Comparison of ENCODE assay signal across 14 cellular contexts in genomic region chr6:19852090-19852457, GRCh38. TPM values are rescaled to one million over a fixed set of nuclear protein-coding genes. Genes with fewer than 3 reads are reported as not detected.
"Had no signal": no experiment of that assay in that cellular context is flagged by ENCODE, and none has a peak within 500 bp of the region (broad histone marks: within the 10 kb centered on the region; RNA-seq: fewer than 3 reads in every experiment).

No MANE protein-coding gene starts in this region.

- H3K36me3 Mint-ChIP-seq: activated naive CD8-positive, alpha-beta T cell; memory B cell had no signal

- H3K27me3 ChIP-seq: foreskin keratinocyte, heart right ventricle, testis had no signal

- H3K4me1 Mint-ChIP-seq: memory B cell; stimulated activated naive CD8-positive, alpha-beta T cell treated with anti-CD3 and anti-CD28 coated beads, Interleukin-15, amount 100 ng/mL, for 72 hours had no signal

- H3K9me3 Mint-ChIP-seq: stimulated activated naive CD8-positive, alpha-beta T cell treated with anti-CD3 and anti-CD28 coated beads, Interleukin-15, amount 100 ng/mL, for 72 hours had no signal

- ATAC-seq: activated CD4-positive, CD25-positive, alpha-beta regulatory T cell treated with anti-CD3 and anti-CD28 coated beads, Interleukin-2, amount 50 U/mL, for 24 hours; stimulated activated naive CD8-positive, alpha-beta T cell treated with anti-CD3 and anti-CD28 coated beads, Interleukin-15, amount 100 ng/mL, for 72 hours had no signal

- H3K9ac ChIP-seq: parathyroid adenoma had no signal

- H3K4me3 ChIP-seq: testis had no signal

- H3K4me3 Mint-ChIP-seq: activated naive CD8-positive, alpha-beta T cell; memory B cell; stimulated activated naive CD8-positive, alpha-beta T cell treated with anti-CD3 and anti-CD28 coated beads, Interleukin-15, amount 100 ng/mL, for 72 hours had no signal

- H3K27ac ChIP-seq: foreskin keratinocyte, heart right ventricle, parathyroid adenoma, testis had no signal

- H3K4me1 ChIP-seq: foreskin keratinocyte had no signal

- FAIRE-seq: urothelium cell line had no signal

- DNase-seq: activated effector memory CD4-positive, alpha-beta T cell treated with Interleukin-2 at 50 U/mL for 16 hours; activated T-cell treated with anti-CD3 and anti-CD28 coated beads, Interleukin-2, amount 50 U/mL, for 1 hour; stimulated activated CD4-positive, alpha-beta T cell treated with anti-CD3 and anti-CD28 coated beads, Interleukin-15, amount 100 ng/mL, for 24 hours; stimulated activated CD4-positive, alpha-beta T cell treated with anti-CD3 and anti-CD28 coated beads, Interleukin-4, amount 100 ng/mL, for 24 hours; stimulated activated naive CD8-positive, alpha-beta T cell treated with anti-CD3 and anti-CD28 coated beads, Interleukin-15, amount 100 ng/mL, for 72 hours had no signal

- H3K79me2 ChIP-seq: parathyroid adenoma had no signal

- H3K27me3 Mint-ChIP-seq: activated naive CD8-positive, alpha-beta T cell; memory B cell had no signal

- H3K36me3 ChIP-seq: heart right ventricle had no signal

- H3K9me3 ChIP-seq: heart right ventricle, testis had no signal

- H3K27ac Mint-ChIP-seq: activated naive CD8-positive, alpha-beta T cell; memory B cell; stimulated activated naive CD8-positive, alpha-beta T cell treated with anti-CD3 and anti-CD28 coated beads, Interleukin-15, amount 100 ng/mL, for 72 hours had no signal

- H2AFZ ChIP-seq: parathyroid adenoma had no signal

RNA-seq across cellular contexts. Expression of gene ID4, which starts 14.9 kb away (rescaled TPM):
- total RNA-seq: foreskin keratinocyte; T-helper 2 cell treated with Interferon-gamma antibody and Interleukin-4, amounts not matched to agents 100 ng/mL and 5 ng/mL, for 36 hours had no signal
- polyA plus RNA-seq: foreskin keratinocyte had no signal
